9 cellular contexts compared by ENCODE assay signal in the genomic region with DNA sequence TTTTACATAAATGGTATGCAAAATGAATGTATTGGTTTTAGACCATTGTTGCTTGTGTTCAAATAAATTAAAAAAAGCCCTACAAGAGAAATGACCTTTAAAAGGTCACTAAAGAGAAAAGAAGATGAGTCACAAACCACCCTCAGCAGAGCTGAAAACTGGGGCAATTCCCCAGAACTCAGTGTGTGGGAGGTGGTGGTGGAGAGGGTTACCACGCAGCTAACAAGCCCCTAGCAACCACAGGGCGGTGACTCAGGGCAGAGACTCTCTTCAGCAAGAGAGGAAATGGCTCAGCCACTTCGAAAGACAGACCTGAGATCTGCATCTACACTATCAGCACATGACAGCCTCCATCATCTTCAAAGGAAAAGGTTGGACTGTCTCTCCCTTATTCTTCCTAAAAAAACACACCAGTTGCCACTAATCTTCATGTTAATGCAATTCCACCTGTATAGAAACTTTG. TPM values are rescaled to one million over a fixed set of nuclear protein-coding genes. Genes with fewer than 3 reads are reported as not detected.
DNase-seq lines count a peak whose midpoint lies in the region; ATAC-seq, FAIRE-seq and TF ChIP-seq lines count a peak whose summit lies in the region.
"Had no signal": no experiment of that assay in that cellular context is flagged by ENCODE, and none has a peak within 500 bp of the region (broad histone marks: within the 10 kb centered on the region; RNA-seq: fewer than 3 reads in every experiment).

No MANE protein-coding gene starts in this region.

- H3K27ac ChIP-seq in A549, result no peak overlapping the region
- H3K27ac ChIP-seq in SK-N-SH (ENCODE audit: low read depth in 2 of 2, low read length in 1 of 2), result peak overlapping the region in 1 of 2 experiments; percentile 86; a peak in 2 of 4 replicates
- no peak overlapping the region for H3K27ac ChIP-seq in HepG2 (ENCODE audit: extremely low read length, insufficient read depth, low read length)

- TF ChIP-seq EP300 in A549 (IDR thresholded peaks at IDR 0.05), result no peak
- TF ChIP-seq EP300 in SK-N-SH (IDR thresholded peaks at IDR 0.05; ENCODE audit: borderline replicate concordance in 1 of 2, low read depth in 1 of 2, low read length in 1 of 2), result 0 out of 4 replicates have a peak, but pooled peaks of 1 of the 2 experiments have one; percentile 37
- TF ChIP-seq EP300 in HepG2 (IDR thresholded peaks at IDR 0.05; ENCODE audit: low read depth in 2 of 2, low read length in 2 of 2), result no peak
- no peak for TF ChIP-seq EP300 in HepG2 (CRISPR knock-in tag; IDR thresholded peaks at IDR 0.05; ENCODE audit: borderline replicate concordance)

- H3K4me3 ChIP-seq in A549 (no peak overlapping the region), SK-N-SH (ENCODE audit: low read depth in 2 of 2, low read length in 1 of 2) (peak overlapping the region in 1 of 2 experiments; percentile 17; a peak in 1 of 4 replicates), HepG2 (replicated peaks in 1 of 3; ENCODE audit: insufficient read depth in 1 of 3, low read depth in 2 of 3, low read length in 3 of 3) (no peak overlapping the region)

- H3K4me1 ChIP-seq in A549, result peaks cover 7% of the 10 kb centered on the region; the same call in 1 of the 3 replicates
- peaks cover 3 to 4% of the 10 kb centered on the region in 2 experiments; a peak in 3 of 4 replicates for H3K4me1 ChIP-seq in SK-N-SH (ENCODE audit: control insufficient read depth in 1 of 2, insufficient read depth in 2 of 2, low read depth in 1 of 2, low read length in 1 of 2)
- no peaks in the 10 kb centered on the region for H3K4me1 ChIP-seq in HepG2 (ENCODE audit: insufficient read depth, low read length)

- in situ Hi-C loops in HepG2 (cut with HindIII; ENCODE audit: extremely low pct_ligation_motif_present, low pct_unique_long_range_greater_than_20kb), result no loop called here

- H3K27ac Mint-ChIP-seq in stimulated activated memory B cell treated with anti-CD40 and anti-IgM and Interleukin-4, amounts not matched to agents 10 μg/mL and 1 μg/mL and 100 μg/mL, for 72 hours, result peak overlapping the region; percentile 73

- TF ChIP-seq RAD21 in A549 (conservative IDR thresholded peaks at IDR 0.05 in 1 of 2, IDR thresholded peaks at IDR 0.05 in 1 of 2), result no peak
- TF ChIP-seq RAD21 in SK-N-SH (IDR thresholded peaks at IDR 0.05; ENCODE audit: low read length), result no peak
- no peak for TF ChIP-seq RAD21 in HepG2 (CRISPR knock-in tag; IDR thresholded peaks at IDR 0.05)

- peaks cover 3% of the 10 kb centered on the region for H3K9me3 Mint-ChIP-seq in stimulated activated memory B cell treated with anti-CD40 and anti-IgM and Interleukin-4, amounts not matched to agents 10 μg/mL and 1 μg/mL and 100 μg/mL, for 72 hours

- DNase-seq in A549 (ENCODE audit: low read depth in 1 of 2, low spot score in 1 of 2) (peak; percentile 13 to 41), SK-N-SH (peak; percentile 6), HepG2 (ENCODE audit: low spot score) (no peak), middle frontal gyrus (ENCODE audit: extremely low spot score, low spot score) (no peak)
- DNase-seq in activated naive CD4-positive, alpha-beta T cell treated with anti-CD3 and anti-CD28 coated beads, Interleukin-2, amount 50 U/mL, for 16 hours, result peak; percentile 92

- H3K9me2 ChIP-seq in SK-N-SH, result no peaks in the 10 kb centered on the region

- no peaks in the 10 kb centered on the region for H3K9me3 ChIP-seq in A549
- no peaks in the 10 kb centered on the region for H3K9me3 ChIP-seq in SK-N-SH
- H3K9me3 ChIP-seq in HepG2 (ENCODE audit: low read length), result no peaks in the 10 kb centered on the region

- peaks cover 44% of the 10 kb centered on the region for H3K4me1 Mint-ChIP-seq in stimulated activated memory B cell treated with anti-CD40 and anti-IgM and Interleukin-4, amounts not matched to agents 10 μg/mL and 1 μg/mL and 100 μg/mL, for 72 hours

- POLR2A ChIA-PET in A549 (lab: Yijun Ruan, JAX), result interaction anchor here (1.4 kb wide), 1 partner anchor 30 kb away, joined by 4 read pairs; the partner anchor contains the start of gene NDFIP2
- POLR2A ChIA-PET in SK-N-SH (lab: Yijun Ruan, JAX), result no interaction called here
- POLR2A ChIA-PET in HepG2 (lab: Yijun Ruan, JAX), result no interaction called here

- no peaks in the 10 kb centered on the region for H4K20me1 ChIP-seq in SK-N-SH (ENCODE audit: insufficient read depth)
- H4K20me1 ChIP-seq in HepG2 (ENCODE audit: insufficient read depth, low read length), result no peaks in the 10 kb centered on the region

- H2AFZ ChIP-seq in SK-N-SH (ENCODE audit: low read depth), result peak overlapping the region; percentile 64
- H2AFZ ChIP-seq in HepG2 (ENCODE audit: low read length), result no peak overlapping the region

- TF ChIP-seq POLR2A in A549 (IDR thresholded peaks at IDR 0.05; ENCODE audit: low read length) (no peak), HepG2 (IDR thresholded peaks at IDR 0.05; ENCODE audit: insufficient read depth in 1 of 2, low read depth in 2 of 2, low read length in 2 of 2) (no peak)

- peak overlapping the region; percentile 33 for H3K4me3 Mint-ChIP-seq in stimulated activated memory B cell treated with anti-CD40 and anti-IgM and Interleukin-4, amounts not matched to agents 10 μg/mL and 1 μg/mL and 100 μg/mL, for 72 hours

- H3K27me3 ChIP-seq in SK-N-SH (ENCODE audit: insufficient read depth), result no peaks in the 10 kb centered on the region
- H3K27me3 ChIP-seq in HepG2 (ENCODE audit: control insufficient read depth in 1 of 2, insufficient read depth in 2 of 2, low read length in 2 of 2), result no peaks in the 10 kb centered on the region

- CTCF ChIA-PET in A549 (lab: Yijun Ruan, JAX) (no interaction called here), SK-N-SH (lab: Yijun Ruan, JAX) (interaction anchor here (0.9 kb wide), 1 partner anchor 28 kb away, joined by 3 read pairs; no protein-coding TSS in a partner anchor), HepG2 (lab: Yijun Ruan, JAX; ENCODE audit: low intra/inter-chr PET ratio, low total read pairs) (no interaction called here)

- WGBS in A549 (ENCODE audit: missing lambda C conversion rate), result 3% methylated on average over 3 of the region's 3 CpGs
- WGBS in SK-N-SH (ENCODE audit: low lambda C conversion rate), result 0% methylated on average over 2 of the region's 3 CpGs
- WGBS in HepG2 (ENCODE audit: low lambda C conversion rate), result no CpG with 5 or more reads among the region's 3 CpGs

- ATAC-seq in A549 (peak; percentile 89 to 92), GM19043 (IDR thresholded peaks at IDR 0.05; ENCODE audit: low read depth, unreplicated experiment) (peak; percentile 99), HG03108 (IDR thresholded peaks at IDR 0.05; ENCODE audit: unreplicated experiment) (peak; percentile 98), HepG2 (peak; percentile 44; the same call in 1 of the 3 replicates)
- peak; percentile 100 for ATAC-seq in stimulated activated memory B cell treated with anti-CD40 and anti-IgM and Interleukin-4, amounts not matched to agents 10 μg/mL and 1 μg/mL and 100 μg/mL, for 72 hours

- H3K36me3 Mint-ChIP-seq in stimulated activated memory B cell treated with anti-CD40 and anti-IgM and Interleukin-4, amounts not matched to agents 10 μg/mL and 1 μg/mL and 100 μg/mL, for 72 hours, result no peaks in the 10 kb centered on the region

- peak overlapping the region; percentile 27; the same call in 1 of the 3 replicates for H3K4me2 ChIP-seq in A549
- peak overlapping the region; percentile 61; the same call in 1 of the 2 replicates for H3K4me2 ChIP-seq in SK-N-SH
- H3K4me2 ChIP-seq in HepG2 (ENCODE audit: low read depth, low read length), result no peak overlapping the region

- H3F3A ChIP-seq in SK-N-SH (replicated peaks; ENCODE audit: insufficient read depth), result peaks cover 8% of the 10 kb centered on the region

- intact Hi-C loops in HepG2 (cut with micrococcal nuclease; ENCODE audit: unreplicated experiment), result no loop called here

- H3K36me3 ChIP-seq in SK-N-SH (replicated peaks in 1 of 2; ENCODE audit: control insufficient read depth in 1 of 2, insufficient read depth in 2 of 2, low read length in 1 of 2), result no peaks in the 10 kb centered on the region
- H3K36me3 ChIP-seq in HepG2 (replicated peaks in 1 of 2; ENCODE audit: control insufficient read depth in 1 of 2, insufficient read depth in 2 of 2, low read length in 2 of 2), result no peaks in the 10 kb centered on the region

- H3K9ac ChIP-seq in SK-N-SH (peak overlapping the region; percentile 42; the same call in 1 of the 2 replicates), HepG2 (ENCODE audit: insufficient read depth, low read depth, low read length) (no peak overlapping the region)

- BruUV-seq in HepG2 (replicated peaks; lab: Mats Ljungman, UMichigan), result no TSS peak

- H3K27me3 Mint-ChIP-seq in stimulated activated memory B cell treated with anti-CD40 and anti-IgM and Interleukin-4, amounts not matched to agents 10 μg/mL and 1 μg/mL and 100 μg/mL, for 72 hours, result peaks cover 6% of the 10 kb centered on the region

- H3K79me2 ChIP-seq in SK-N-SH (ENCODE audit: insufficient read depth) (no peaks in the 10 kb centered on the region), HepG2 (ENCODE audit: insufficient read depth, low read length) (no peaks in the 10 kb centered on the region)

- TF ChIP-seq CTCF in A549 (IDR thresholded peaks at IDR 0.05), result no peak
- no peak for TF ChIP-seq CTCF in SK-N-SH (IDR thresholded peaks at IDR 0.05)
- no peak for TF ChIP-seq CTCF in HepG2 (CRISPR knock-in tag; IDR thresholded peaks at IDR 0.05)

- no peak for FAIRE-seq in A549 (lab: Jason Lieb, UNC)
- no peak for FAIRE-seq in HepG2 (lab: Jason Lieb, UNC)
- FAIRE-seq: G401.6 had no signal

RNA-seq across cellular contexts. Expression of gene NDFIP2, which starts 29.4 kb away (rescaled TPM):
- polyA plus RNA-seq in A549 (2011; rRNA removed), result 39.9 and 41.7 TPM in 2 replicates
- polyA plus RNA-seq in A549 (2012; cell fraction: cytosol; rRNA removed), result 10.8 and 14.3 TPM in 2 replicates
- 5.4 TPM in 2 replicates for polyA plus RNA-seq in A549 (2012; cell fraction: nucleus; rRNA removed)
- polyA plus RNA-seq in A549 (2017; fragmentation: RNase III; extraction: RNeasy Plus Mini Kit Qiagen cat#74134 plus additional on column Dnase treatment), result 21.1 to 23.2 TPM (median 23.0 TPM) in 3 replicates
- 32.9 and 37.6 TPM in 2 replicates for polyA minus RNA-seq in A549 (2011; rRNA and poly(A)+ RNA removed)
- 21.4 and 25.5 TPM in 2 replicates for polyA plus RNA-seq in SK-N-SH (2012; rRNA removed)
- 28.9 and 33.1 TPM in 2 replicates for polyA plus RNA-seq in SK-N-SH (2012; cell fraction: cytosol; rRNA removed)
- polyA plus RNA-seq in SK-N-SH (2012; cell fraction: nucleus; rRNA removed), result 10.2 and 18.6 TPM in 2 replicates
- 32.0 and 32.6 TPM in 2 replicates for total RNA-seq in HepG2 (2016; rRNA removed; fragmentation: Illumina TruSeq; extraction: Trizol)
- 5.4 and 6.5 TPM in 2 replicates for total RNA-seq in HepG2 (2016; cell fraction: cytosol; rRNA removed; fragmentation: Illumina TruSeq; extraction: Trizol; ENCODE audit: low read depth)
- 32.5 and 33.8 TPM in 2 replicates for total RNA-seq in HepG2 (2016; cell fraction: insoluble cytoplasmic fraction; rRNA removed; fragmentation: Illumina TruSeq; extraction: Trizol)
- total RNA-seq in HepG2 (2016; cell fraction: membrane; rRNA removed; fragmentation: Illumina TruSeq; extraction: Trizol), result 11.7 and 12.3 TPM in 2 replicates
- total RNA-seq in HepG2 (2016; cell fraction: nucleus; rRNA removed; fragmentation: Illumina TruSeq; extraction: Trizol), result 28.6 and 29.3 TPM in 2 replicates
- polyA plus RNA-seq in HepG2 (2011; rRNA removed), result 22.8 and 23.2 TPM in 2 replicates
- 11.6 and 13.3 TPM in 2 replicates for polyA plus RNA-seq in HepG2 (2011; cell fraction: cytosol; rRNA removed)
- 5.7 and 6.8 TPM in 2 replicates for polyA plus RNA-seq in HepG2 (2011; cell fraction: nucleus; rRNA removed)
- 19.8 and 27.5 TPM in 2 replicates for polyA plus RNA-seq in HepG2 (2012)
- 4.3 and 5.2 TPM in 2 replicates for polyA plus RNA-seq in HepG2 (2016; cell fraction: cytosol; fragmentation: Illumina TruSeq; extraction: Trizol; ENCODE audit: low read depth)
- polyA plus RNA-seq in HepG2 (2016; cell fraction: insoluble cytoplasmic fraction; fragmentation: Illumina TruSeq; extraction: Trizol; ENCODE audit: low read depth), result 27.0 and 28.4 TPM in 2 replicates
- polyA plus RNA-seq in HepG2 (2016; cell fraction: membrane; fragmentation: Illumina TruSeq; extraction: Trizol; ENCODE audit: low read depth), result 9.5 TPM in 2 replicates
- 31.9 and 33.1 TPM in 2 replicates for polyA plus RNA-seq in HepG2 (2016; cell fraction: nucleus; fragmentation: Illumina TruSeq; extraction: Trizol; ENCODE audit: insufficient read depth, low read depth)
- polyA minus RNA-seq in HepG2 (2011; rRNA and poly(A)+ RNA removed; ENCODE audit: low replicate concordance), result 26.2 and 77.2 TPM in 2 replicates
- polyA minus RNA-seq in HepG2 (2011; cell fraction: cytosol; rRNA and poly(A)+ RNA removed), result 21.9 and 24.7 TPM in 2 replicates
- 20.2 and 23.6 TPM in 2 replicates for polyA minus RNA-seq in HepG2 (2011; cell fraction: nucleus; rRNA and poly(A)+ RNA removed)

RNA-seq across cellular contexts. Expression of gene RBM26, which starts 45.5 kb away (rescaled TPM):
- polyA plus RNA-seq in A549 (2011; rRNA removed) (25.3 and 29.5 TPM in 2 replicates), A549 (2017; fragmentation: RNase III; extraction: RNeasy Plus Mini Kit Qiagen cat#74134 plus additional on column Dnase treatment) (27.7 to 29.7 TPM (median 29.4 TPM) in 3 replicates), SK-N-SH (2012; rRNA removed) (12.5 and 15.1 TPM in 2 replicates), HepG2 (2011; rRNA removed) (16.1 and 19.4 TPM in 2 replicates)
- polyA plus RNA-seq in A549 (2012; cell fraction: cytosol; rRNA removed), result 6.4 TPM in 2 replicates
- polyA plus RNA-seq in A549 (2012; cell fraction: nucleus; rRNA removed), result 10.4 and 16.9 TPM in 2 replicates
- 12.3 and 14.5 TPM in 2 replicates for polyA minus RNA-seq in A549 (2011; rRNA and poly(A)+ RNA removed)
- polyA plus RNA-seq in SK-N-SH (2012; cell fraction: cytosol; rRNA removed), result 11.8 and 14.2 TPM in 2 replicates
- polyA plus RNA-seq in SK-N-SH (2012; cell fraction: nucleus; rRNA removed), result 32.1 and 53.6 TPM in 2 replicates
- total RNA-seq in HepG2 (2016; rRNA removed; fragmentation: Illumina TruSeq; extraction: Trizol), result 28.6 and 34.4 TPM in 2 replicates
- total RNA-seq in HepG2 (2016; cell fraction: cytosol; rRNA removed; fragmentation: Illumina TruSeq; extraction: Trizol; ENCODE audit: low read depth), result 8.0 and 10.1 TPM in 2 replicates
- 25.2 and 36.1 TPM in 2 replicates for total RNA-seq in HepG2 (2016; cell fraction: insoluble cytoplasmic fraction; rRNA removed; fragmentation: Illumina TruSeq; extraction: Trizol)
- total RNA-seq in HepG2 (2016; cell fraction: membrane; rRNA removed; fragmentation: Illumina TruSeq; extraction: Trizol), result 12.0 and 13.4 TPM in 2 replicates
- total RNA-seq in HepG2 (2016; cell fraction: nucleus; rRNA removed; fragmentation: Illumina TruSeq; extraction: Trizol), result 75.3 and 77.9 TPM in 2 replicates
- polyA plus RNA-seq in HepG2 (2011; cell fraction: cytosol; rRNA removed), result 4.3 and 5.8 TPM in 2 replicates
- 40.1 and 43.2 TPM in 2 replicates for polyA plus RNA-seq in HepG2 (2011; cell fraction: nucleus; rRNA removed)
- 18.6 and 26.4 TPM in 2 replicates for polyA plus RNA-seq in HepG2 (2012)
- 0.87 and 1.1 TPM in 2 replicates for polyA plus RNA-seq in HepG2 (2016; cell fraction: cytosol; fragmentation: Illumina TruSeq; extraction: Trizol; ENCODE audit: low read depth)
- polyA plus RNA-seq in HepG2 (2016; cell fraction: insoluble cytoplasmic fraction; fragmentation: Illumina TruSeq; extraction: Trizol; ENCODE audit: low read depth), result 26.2 and 29.3 TPM in 2 replicates
- 2.9 and 3.1 TPM in 2 replicates for polyA plus RNA-seq in HepG2 (2016; cell fraction: membrane; fragmentation: Illumina TruSeq; extraction: Trizol; ENCODE audit: low read depth)
- 91.7 and 94.4 TPM in 2 replicates for polyA plus RNA-seq in HepG2 (2016; cell fraction: nucleus; fragmentation: Illumina TruSeq; extraction: Trizol; ENCODE audit: insufficient read depth, low read depth)
- polyA minus RNA-seq in HepG2 (2011; rRNA and poly(A)+ RNA removed; ENCODE audit: low replicate concordance), result 23.1 and 34.2 TPM in 2 replicates
- 9.2 and 9.8 TPM in 2 replicates for polyA minus RNA-seq in HepG2 (2011; cell fraction: cytosol; rRNA and poly(A)+ RNA removed)
- polyA minus RNA-seq in HepG2 (2011; cell fraction: nucleus; rRNA and poly(A)+ RNA removed), result 111 and 119 TPM in 2 replicates

Comparison
In these comparisons a context has a peak if more than half of its experiments do, and no peak if none do; other contexts are left out.
1. ATAC-seq: peak in every context shown above with its lines; median percentile 100 in stimulated activated memory B cell treated with anti-CD40 and anti-IgM and Interleukin-4, amounts not matched to agents 10 μg/mL and 1 μg/mL and 100 μg/mL, for 72 hours; 99 in GM19043; 98 in HG03108; 90 in A549; 44 in HepG2.
2. DNase-seq: peak in A549 (2 of 2), SK-N-SH (single experiment) and activated naive CD4-positive, alpha-beta T cell treated with anti-CD3 and anti-CD28 coated beads, Interleukin-2, amount 50 U/mL, for 16 hours (single experiment); none in HepG2 (single experiment) and middle frontal gyrus (single experiment).
3. Of the 38 proteins assayed by ChIP-seq in both HepG2 and A549: peak only in HepG2: none; only in A549: ESRRA; in both: RFX5; in neither: 36.